Comparison of ENCODE assay signal across 8 cellular contexts in genomic region chr15:82810863-82811421, GRCh38. TPM values are rescaled to one million over a fixed set of nuclear protein-coding genes. Genes with fewer than 3 reads are reported as not detected.
DNase-seq lines count a peak whose midpoint lies in the region; ATAC-seq and TF ChIP-seq lines count a peak whose summit lies in the region.

No MANE protein-coding gene starts in this region.

- H3K4me1 ChIP-seq in mucosa of rectum (ENCODE audit: control insufficient read depth in 2 of 2, insufficient read depth in 2 of 2, low read length in 2 of 2) = peaks cover 13 to 15% of the 10 kb centered on the region in 2 donors
- peaks cover 7 to 27% (median 17%) of the 10 kb centered on the region in 4 donors for H3K4me1 ChIP-seq in transverse colon

- H3K27me3 ChIP-seq in mucosa of rectum (ENCODE audit: control insufficient read depth in 2 of 2, insufficient read depth in 2 of 2, low read length in 2 of 2) = no peaks in the 10 kb centered on the region
- H3K27me3 ChIP-seq in transverse colon = no peaks in the 10 kb centered on the region

- no peak for TF ChIP-seq POLR2A in transverse colon (IDR thresholded peaks at IDR 0.05)

- peak overlapping the region; percentile 95 to 99 for H3K9ac ChIP-seq in mucosa of rectum (ENCODE audit: low read depth in 1 of 2, low read length in 2 of 2)

- peak overlapping the region; percentile 81 for H3K27ac ChIP-seq in caudate nucleus (ENCODE audit: low read depth, low read length)
- peak overlapping the region; percentile 99 to 100 for H3K27ac ChIP-seq in mucosa of rectum (ENCODE audit: low read depth in 2 of 2, low read length in 2 of 2)
- H3K27ac ChIP-seq in transverse colon = peak overlapping the region; percentile 99 to 100 (median 100)

- intact Hi-C loops in transverse colon (cut with DNase I; ENCODE audit: low total_unique reads) = no loop called here

- ATAC-seq in GM18909 (IDR thresholded peaks at IDR 0.05; ENCODE audit: poor library complexity, unreplicated experiment) = no peak

- in situ Hi-C loops in transverse colon (cut with MboI; ENCODE audit: low pct_ligation_motif_present in 1 of 4, low pct_unique_long_range_greater_than_20kb in 1 of 4, low sequenced_read_pairs in 3 of 4) = no loop called here

- no peak for TF ChIP-seq CTCF in HFF-Myc (IDR thresholded peaks at IDR 0.05; ENCODE audit: low read depth, low read length, missing control alignments)
- no peak for TF ChIP-seq CTCF in transverse colon (IDR thresholded peaks at IDR 0.05)

- DNase-seq in HFF-Myc (ENCODE audit: extremely low read depth, low read depth) (no peak), T follicular helper cell (ENCODE audit: low read depth) (peak; percentile 40), caudate nucleus (lab: John Stamatoyannopoulos, UW) (no peak), transverse colon (no peak), NCI-H1417 (lab: John Stamatoyannopoulos, UW) (no peak), GDM1 (lab: John Stamatoyannopoulos, UW) (no peak)

- H3K36me3 ChIP-seq in mucosa of rectum (ENCODE audit: control insufficient read depth in 2 of 2, insufficient read depth in 2 of 2, low read length in 2 of 2) (peaks cover 8 to 15% of the 10 kb centered on the region in 2 donors), transverse colon (peaks cover 0 to 19% (median 9%) of the 10 kb centered on the region in 4 donors)

- H3K9me3 ChIP-seq in mucosa of rectum (ENCODE audit: control insufficient read depth in 2 of 2, low read length in 2 of 2) (no peaks in the 10 kb centered on the region), transverse colon (no peaks in the 10 kb centered on the region)

- H3K4me3 ChIP-seq in HFF-Myc (replicated peaks; ENCODE audit: low read depth, low read length) (peak overlapping the region; percentile 75), mucosa of rectum (ENCODE audit: low read length in 2 of 2) (peak overlapping the region; percentile 89 to 95), transverse colon (peak overlapping the region; percentile 74 to 97 (median 87))

- no peak for TF ChIP-seq EP300 in transverse colon (IDR thresholded peaks at IDR 0.05; ENCODE audit: low read depth)

- whole genome bisulfite sequencing in transverse colon (ENCODE audit: low coverage in 1 of 2), 2 donors = 0 to 2% methylated on average over 7 of the region's 7 CpGs

RNA-seq across cellular contexts. Expression of gene WHAMM, which starts 1.5 kb away (rescaled TPM):
- total RNA-seq in transverse colon = 10 to 100 TPM in 1 of 4 donors, 1 to 10 TPM in 3; 6.4 to 14.2 (median 8.8) TPM

RNA-seq across cellular contexts. Expression of gene FSD2, which starts 5.1 kb away (rescaled TPM):
- total RNA-seq in transverse colon = not detected
